ENCODE assay signal across 12 cellular contexts in the genomic region with DNA sequence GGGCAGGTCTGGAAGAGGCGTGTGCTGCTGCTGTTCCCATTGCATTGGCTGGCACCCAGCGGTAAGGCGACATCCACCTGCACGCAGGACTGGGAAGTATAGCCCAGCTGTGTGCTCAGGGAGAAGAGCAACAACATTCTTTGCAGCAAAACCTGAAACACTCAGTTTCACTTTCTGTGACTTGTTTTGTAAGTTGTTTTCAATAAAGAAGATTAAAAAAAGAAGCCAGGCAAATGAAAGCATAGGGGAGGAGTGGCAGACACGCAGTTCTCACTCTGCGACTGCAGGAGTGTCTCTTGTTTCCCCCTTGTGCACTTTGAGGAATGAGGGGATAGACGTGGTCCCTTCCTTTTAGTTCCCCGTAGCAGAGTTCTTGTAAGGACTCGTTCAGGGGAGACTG. TPM values are rescaled to one million over a fixed set of nuclear protein-coding genes. Genes with fewer than 3 reads are reported as not detected.
DNase-seq lines count a peak whose midpoint lies in the region; ATAC-seq and TF ChIP-seq lines count a peak whose summit lies in the region.
"Had no signal": no experiment of that assay in that cellular context is flagged by ENCODE, and none has a peak within 500 bp of the region (broad histone marks: within the 10 kb centered on the region; RNA-seq: fewer than 3 reads in every experiment).

No MANE protein-coding gene starts in this region.

- TF ChIP-seq CTCF in cardiac muscle cell (IDR thresholded peaks at IDR 0.05; ENCODE audit: low read depth, low read length), result no peak
- TF ChIP-seq CTCF in H9 (conservative IDR thresholded peaks at IDR 0.05), result no peak
- no peak for TF ChIP-seq CTCF in OCI-LY1 (IDR thresholded peaks at IDR 0.05; ENCODE audit: low read length)

- H4K91ac ChIP-seq in H9 (ENCODE audit: insufficient read length, low read depth, low read length), result no peak overlapping the region

- intact Hi-C loops in cardiac septum (cut with DNase I), result no loop called here

- no peak overlapping the region for H2BK12ac ChIP-seq in H9 (ENCODE audit: insufficient read length, low read depth, low read length)

- H4K5ac ChIP-seq in H9 (ENCODE audit: insufficient read length, low read depth, low read length), result no peak overlapping the region

- peaks cover 16 to 25% of the 10 kb centered on the region in 2 experiments for H3K4me1 Mint-ChIP-seq in H9
- H3K4me1 Mint-ChIP-seq in stimulated activated naive B cell treated with anti-CD40 and anti-IgM and Interleukin-4, amounts not matched to agents 10 μg/mL and 1 μg/mL and 100 μg/mL, for 72 hours, result peaks cover 39 to 66% of the 10 kb centered on the region in 2 donors

- no peak overlapping the region for H3K18ac ChIP-seq in H9 (ENCODE audit: insufficient read length, low read depth, low read length)

- H3K23ac ChIP-seq in H9 (ENCODE audit: insufficient read length, low read depth, low read length), result no peak overlapping the region

- peak; percentile 47 to 60 for ATAC-seq in stimulated activated naive B cell treated with anti-CD40 and anti-IgM and Interleukin-4, amounts not matched to agents 10 μg/mL and 1 μg/mL and 100 μg/mL, for 72 hours (replicated peaks)

- H3K79me2 ChIP-seq in H9 (ENCODE audit: insufficient read depth, low read length), result peaks cover 11% of the 10 kb centered on the region; the same call in 1 of the 2 replicates
- peaks cover 20% of the 10 kb centered on the region for H3K79me2 ChIP-seq in OCI-LY1 (ENCODE audit: insufficient read depth, low read length)

- no peaks in the 10 kb centered on the region for H3F3A ChIP-seq in OCI-LY1 (ENCODE audit: insufficient read depth, low read length)

- H3K9ac ChIP-seq in H9 (ENCODE audit: extremely low read depth, insufficient read length, low read length) (no peak overlapping the region), OCI-LY1 (ENCODE audit: low read length) (peak overlapping the region; percentile 32; the same call in 1 of the 2 replicates)
- H3K9ac ChIP-seq: BLaER1 treated with 17β-estradiol and CSF1 and Interleukin-3, amounts not matched to agents 10 nM and 100 nM had no signal

- H3K23me2 ChIP-seq in H9 (ENCODE audit: insufficient read length, low read depth, low read length, poor library complexity, severe bottlenecking), result peaks cover 1% of the 10 kb centered on the region

- H3K4me1 ChIP-seq in cardiac muscle cell (ENCODE audit: low read depth) (peaks cover 68% of the 10 kb centered on the region), H9 (ENCODE audit: insufficient read depth, low read length) (no peaks in the 10 kb centered on the region), OCI-LY1 (ENCODE audit: insufficient read depth, low read length, severe bottlenecking) (peaks cover 29% of the 10 kb centered on the region)

- no peak overlapping the region for H2BK5ac ChIP-seq in H9 (ENCODE audit: insufficient read length, low read length)

- no CpG with 5 or more reads among the region's 9 CpGs for WGBS in H9 (ENCODE audit: extremely low coverage, insufficient read length, low lambda C conversion rate)

- 0 out of 5 replicates have a peak overlapping the region, but pooled peaks of 1 of the 2 experiments have one; percentile 5 for H3K4me3 Mint-ChIP-seq in H9
- peak overlapping the region; percentile 29 to 58 for H3K4me3 Mint-ChIP-seq in stimulated activated naive B cell treated with anti-CD40 and anti-IgM and Interleukin-4, amounts not matched to agents 10 μg/mL and 1 μg/mL and 100 μg/mL, for 72 hours

- no peak overlapping the region for H3K56ac ChIP-seq in H9 (ENCODE audit: insufficient read length, low read depth, low read length)

- no peaks in the 10 kb centered on the region for H3K27me3 Mint-ChIP-seq in H9 (ENCODE audit: low read depth)
- H3K27me3 Mint-ChIP-seq in stimulated activated naive B cell treated with anti-CD40 and anti-IgM and Interleukin-4, amounts not matched to agents 10 μg/mL and 1 μg/mL and 100 μg/mL, for 72 hours, result no peaks in the 10 kb centered on the region

- H3K36me3 ChIP-seq in cardiac muscle cell, result no peaks in the 10 kb centered on the region
- H3K36me3 ChIP-seq in OCI-LY1 (ENCODE audit: insufficient read depth, low read length), result peaks cover 53% of the 10 kb centered on the region

- DNase-seq in cardiac muscle cell (ENCODE audit: low read depth in 1 of 2, low spot score in 1 of 2), result no peak
- no peak for DNase-seq in cardiac septum (ENCODE audit: low spot score)
- no peak for DNase-seq in H9
- no peak for DNase-seq in stimulated activated naive B cell treated with anti-CD40 and anti-IgM and Interleukin-4, amounts not matched to agents 10 μg/mL and 1 μg/mL and 100 μg/mL, for 72 hours
- no peak for DNase-seq in DMS79 treated with DMSO at 0.1 percent for 48 hours (lab: John Stamatoyannopoulos, UW)
- DNase-seq in SKM-1 treated with dmso at 0.1 percent for 144 hours (lab: John Stamatoyannopoulos, UW; ENCODE audit: unreplicated experiment), result no peak
- DNase-seq in stimulated activated CD4-positive, alpha-beta T cell treated with anti-CD3 and anti-CD28 coated beads, Interleukin-2, amount 100 ng/mL, for 48 hours, result no peak
- DNase-seq: activated CD4-positive, alpha-beta T cell treated with anti-CD3 and anti-CD28 coated beads, Interleukin-2, amount 50 U/mL, for 1 hour; NCI-H524 treated with DMSO at 0.1 percent for 48 hours; thyroid gland had no signal

- H2AFZ ChIP-seq in H9 (ENCODE audit: low read length) (no peak overlapping the region), OCI-LY1 (ENCODE audit: low read length) (no peak overlapping the region)

- H2BK120ac ChIP-seq in H9 (ENCODE audit: low read depth, low read length, poor library complexity, severe bottlenecking), result no peak overlapping the region

- H3K36me3 Mint-ChIP-seq in H9 (ENCODE audit: insufficient read depth in 1 of 3, low read depth in 3 of 3), result peaks cover 29 to 57% (median 51%) of the 10 kb centered on the region in 3 experiments; a peak in 6 of 7 replicates
- H3K36me3 Mint-ChIP-seq in stimulated activated naive B cell treated with anti-CD40 and anti-IgM and Interleukin-4, amounts not matched to agents 10 μg/mL and 1 μg/mL and 100 μg/mL, for 72 hours, result peaks cover 50 to 66% of the 10 kb centered on the region in 2 donors

- no peak overlapping the region for H4K8ac ChIP-seq in H9 (replicated peaks; ENCODE audit: insufficient read length, low read depth, low read length)

- H3K14ac ChIP-seq in H9 (ENCODE audit: insufficient read depth, low read length), result no peak overlapping the region

- no peaks in the 10 kb centered on the region for H3K79me1 ChIP-seq in H9 (ENCODE audit: insufficient read depth, low read depth, low read length, poor library complexity, severe bottlenecking)

- H3K4ac ChIP-seq in H9 (ENCODE audit: low read depth, low read length), result no peak overlapping the region

- H3K4me3 ChIP-seq in cardiac muscle cell, result no peak overlapping the region
- no peak overlapping the region for H3K4me3 ChIP-seq in OCI-LY1 (ENCODE audit: low read depth, low read length, poor library complexity, severe bottlenecking)
- H3K4me3 ChIP-seq: BLaER1 treated with 17β-estradiol and CSF1 and Interleukin-3, amounts not matched to agents 10 nM and 100 nM; thyroid gland had no signal

- H3K27ac Mint-ChIP-seq in H9, result peak overlapping the region in 2 of 3 experiments; percentile 66 to 88; a peak in 3 of 7 replicates
- H3K27ac Mint-ChIP-seq in stimulated activated naive B cell treated with anti-CD40 and anti-IgM and Interleukin-4, amounts not matched to agents 10 μg/mL and 1 μg/mL and 100 μg/mL, for 72 hours, result peak overlapping the region; percentile 89

- H3K9me3 ChIP-seq in cardiac muscle cell (ENCODE audit: low read depth) (no peaks in the 10 kb centered on the region), H9 (ENCODE audit: control insufficient read depth, low read depth, low read length) (no peaks in the 10 kb centered on the region), OCI-LY1 (ENCODE audit: low read length) (no peaks in the 10 kb centered on the region)
- H3K9me3 ChIP-seq: thyroid gland had no signal

- H3K9me2 ChIP-seq in OCI-LY1 (ENCODE audit: low read depth, low read length), result no peaks in the 10 kb centered on the region

- H2AK5ac ChIP-seq in H9 (ENCODE audit: insufficient read length, low read length), result no peak overlapping the region

- no peaks in the 10 kb centered on the region for H3K27me3 ChIP-seq in cardiac muscle cell
- no peaks in the 10 kb centered on the region for H3K27me3 ChIP-seq in H9 (ENCODE audit: insufficient read depth, low read length)
- no peaks in the 10 kb centered on the region for H3K27me3 ChIP-seq in OCI-LY1 (ENCODE audit: insufficient read depth, low read length)
- H3K27me3 ChIP-seq: BLaER1 treated with 17β-estradiol and CSF1 and Interleukin-3, amounts not matched to agents 10 nM and 100 nM; thyroid gland had no signal

- H3K4me2 ChIP-seq in H9 (ENCODE audit: insufficient read depth, insufficient read length, low read length) (no peak overlapping the region), OCI-LY1 (ENCODE audit: low read length) (peak overlapping the region; percentile 49; the same call in 1 of the 2 replicates)

- H2BK15ac ChIP-seq in H9 (ENCODE audit: low read depth, low read length), result no peak overlapping the region

- no peak overlapping the region for H2BK20ac ChIP-seq in H9 (ENCODE audit: low read depth, low read length, poor library complexity, severe bottlenecking)

- no peaks in the 10 kb centered on the region for H3K9me3 Mint-ChIP-seq in H9
- peaks cover 0 to 4% of the 10 kb centered on the region in 2 donors for H3K9me3 Mint-ChIP-seq in stimulated activated naive B cell treated with anti-CD40 and anti-IgM and Interleukin-4, amounts not matched to agents 10 μg/mL and 1 μg/mL and 100 μg/mL, for 72 hours

- H3K27ac ChIP-seq in cardiac muscle cell, result peak overlapping the region; percentile 95
- no peak overlapping the region for H3K27ac ChIP-seq in H9 (ENCODE audit: insufficient read length, low read depth, low read length)
- peak overlapping the region; percentile 84 for H3K27ac ChIP-seq in OCI-LY1 (ENCODE audit: low read depth, low read length, poor library complexity, severe bottlenecking)
- H3K27ac ChIP-seq: BLaER1 treated with 17β-estradiol and CSF1 and Interleukin-3, amounts not matched to agents 10 nM and 100 nM; thyroid gland had no signal

- H4K20me1 ChIP-seq in H9 (ENCODE audit: control insufficient read depth, insufficient read depth, insufficient read length) (no peaks in the 10 kb centered on the region), OCI-LY1 (ENCODE audit: insufficient read depth, low read length) (no peaks in the 10 kb centered on the region)

- no peak overlapping the region for H3T11ph ChIP-seq in H9 (ENCODE audit: low read length)

RNA-seq across cellular contexts. Expression of gene FBH1, which starts 5.8 kb away (rescaled TPM):
- 168 and 196 TPM in 2 replicates for total RNA-seq in cardiac muscle cell
- 185 and 213 TPM in 2 replicates for polyA plus RNA-seq in cardiac muscle cell
- 73.8 TPM for total RNA-seq in cardiac septum
- total RNA-seq in H9 (2021), result 50.8 and 52.2 TPM in 2 replicates

RNA-seq across cellular contexts. Expression of gene ANKRD16, which starts 6.1 kb away (rescaled TPM):
- total RNA-seq in cardiac muscle cell, result 22.4 and 32.3 TPM in 2 replicates
- 29.0 and 33.8 TPM in 2 replicates for polyA plus RNA-seq in cardiac muscle cell
- 3.9 TPM for total RNA-seq in cardiac septum
- 9.2 and 11.4 TPM in 2 replicates for total RNA-seq in H9 (2021)
